Comparison of ENCODE assay signal across 13 cellular contexts in the genomic region with DNA sequence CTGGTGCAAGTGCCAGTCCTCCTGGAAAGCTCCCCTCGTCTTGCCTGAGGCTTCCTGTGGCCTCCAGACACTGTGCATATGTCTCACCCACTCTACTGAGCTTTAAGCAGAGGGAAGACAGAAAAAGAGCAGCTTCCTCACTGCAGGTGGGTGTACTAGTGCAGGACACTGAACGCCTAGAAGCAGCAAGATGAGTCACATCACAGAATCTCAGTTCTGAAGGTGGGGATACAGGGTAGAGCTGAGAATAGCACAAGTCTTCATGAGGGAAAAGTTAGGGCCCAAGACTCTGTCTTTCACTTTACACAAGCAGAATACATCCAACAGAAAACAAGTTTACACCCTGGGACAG. TPM values are rescaled to one million over a fixed set of nuclear protein-coding genes. Genes with fewer than 3 reads are reported as not detected.
A peak's percentile ranks its signal among the peaks of the same experiment; 100 is the strongest.
DNase-seq lines count a peak whose midpoint lies in the region; ATAC-seq and TF ChIP-seq lines count a peak whose summit lies in the region.
"Had no signal": no experiment of that assay in that cellular context is flagged by ENCODE, and none has a peak within 500 bp of the region (broad histone marks: within the 10 kb centered on the region; RNA-seq: fewer than 3 reads in every experiment).

No MANE protein-coding gene starts in this region.

- in situ Hi-C loops in GM13976 (cut with MboI; ENCODE audit: low sequenced_read_pairs, unreplicated experiment), result no loop called here

- ATAC-seq in GM21367 (IDR thresholded peaks at IDR 0.05; ENCODE audit: unreplicated experiment), result peak; percentile 75
- peak; percentile 96 for ATAC-seq in HG03095 (IDR thresholded peaks at IDR 0.05; ENCODE audit: unreplicated experiment)

- H3K27me3 ChIP-seq in dorsolateral prefrontal cortex, result no peaks in the 10 kb centered on the region
- H3K27me3 ChIP-seq: transverse colon had no signal

- H3K4me3 ChIP-seq in dorsolateral prefrontal cortex, result no peak overlapping the region
- H3K4me3 ChIP-seq: transverse colon had no signal

- H3K27ac ChIP-seq in dorsolateral prefrontal cortex, result peak overlapping the region in 7 of 59 donors; percentile 6 to 59 (median 29)
- H3K27ac ChIP-seq: epithelial cell of prostate, transverse colon had no signal

- TF ChIP-seq CTCF in GM13976 (IDR thresholded peaks at IDR 0.05; ENCODE audit: borderline replicate concordance, control extremely low read depth, extremely low read depth, insufficient read depth, missing control alignments) (peak; percentile 10), dorsolateral prefrontal cortex (IDR thresholded peaks at IDR 0.05 in 54 of 56, conservative IDR thresholded peaks at IDR 0.05 in 2 of 56; ENCODE audit: low read depth in 1 of 56, partially characterized antibody in 56 of 56) (no peak)

- intact Hi-C loops in dorsolateral prefrontal cortex (cut with DNase I), result no loop called here

- DNase-seq in GM13976 (ENCODE audit: low spot score) (peak; percentile 77), dorsolateral prefrontal cortex (peak in 6 of 10 donors; percentile 15 to 56 (median 51)), NCI-H226 (no peak), NCI-H1694 (lab: John Stamatoyannopoulos, UW) (no peak)
- DNase-seq in stimulated activated CD4-positive, alpha-beta T cell treated with anti-CD3 and anti-CD28 coated beads, Interleukin-4, amount 100 ng/mL, for 4 hours, result no peak
- DNase-seq in central memory CD4-positive, alpha-beta T cell, result no peak
- DNase-seq: activated CD8-positive, alpha-beta memory T cell treated with anti-CD3 and anti-CD28 coated beads, Interleukin-2, amount 50 U/mL, for 4 hours; NCI-H1436; transverse colon had no signal

RNA-seq across cellular contexts. Expression of a gene that starts 37.4 kb away (rescaled TPM):
- total RNA-seq in dorsolateral prefrontal cortex, result 10 to 100 TPM in 1 of 120 experiments, 1 to 10 TPM in 110, under 1 TPM in 2, not detected in 7; 0.81 to 10.0 (median 2.3) TPM
- total RNA-seq: T-helper 2 cell treated with Interferon-gamma antibody and Interleukin-4, amounts not matched to agents 100 ng/mL and 5 ng/mL, for 36 hours; transverse colon had no signal

RNA-seq across cellular contexts. Expression of a gene that starts 39.9 kb away (rescaled TPM):
- 100 to 1,000 TPM in 1 of 120 experiments, 10 to 100 TPM in 119; 44.3 to 113 (median 69.3) TPM for total RNA-seq in dorsolateral prefrontal cortex

RNA-seq across cellular contexts. Expression of a gene that starts 40.8 kb away (rescaled TPM):
- total RNA-seq in dorsolateral prefrontal cortex, result 10 to 100 TPM in 118 of 120 experiments, 1 to 10 TPM in 2; 9.4 to 26.6 (median 17.3) TPM

Comparison
In these comparisons a context has a peak if more than half of its experiments do, and no peak if none do; other contexts are left out.
1. DNase-seq: peak in GM13976 (single experiment) and dorsolateral prefrontal cortex (6 of 10); none in stimulated activated CD4-positive, alpha-beta T cell treated with anti-CD3 and anti-CD28 coated beads, Interleukin-4, amount 100 ng/mL, for 4 hours (0 of 2), NCI-H226 (single experiment), NCI-H1694 (single experiment) and central memory CD4-positive, alpha-beta T cell (single experiment).